8 cellular contexts compared by ENCODE assay signal in the genomic region with DNA sequence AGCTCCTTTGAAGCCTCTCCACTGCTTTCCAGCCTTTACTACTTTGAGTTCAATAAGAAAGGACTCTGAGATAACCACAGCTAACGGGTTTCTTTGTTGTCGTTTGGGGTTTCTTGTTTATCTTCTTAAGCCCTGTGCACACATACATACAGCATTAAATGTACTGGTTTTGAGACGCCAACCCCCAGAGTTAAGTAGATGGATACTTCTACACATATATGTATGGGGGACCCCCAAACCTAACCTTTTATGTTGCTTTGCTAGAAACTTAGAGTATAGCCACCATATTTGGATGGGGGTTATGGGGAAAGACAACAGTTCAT. TPM values are rescaled to one million over a fixed set of nuclear protein-coding genes. Genes with fewer than 3 reads are reported as not detected.
DNase-seq lines count a peak whose midpoint lies in the region; ATAC-seq, FAIRE-seq and TF ChIP-seq lines count a peak whose summit lies in the region.

No MANE protein-coding gene starts in this region.

- H3K4me1 ChIP-seq in heart left ventricle (peaks cover 0 to 48% (median 13%) of the 10 kb centered on the region in 12 donors), astrocyte (ENCODE audit: insufficient read depth, low read length) (peaks cover 19% of the 10 kb centered on the region), lung (ENCODE audit: control insufficient read depth in 2 of 2, insufficient read depth in 2 of 2, low read length in 2 of 2) (peaks cover 0 to 6% of the 10 kb centered on the region in 2 donors), uterus (no peaks in the 10 kb centered on the region)

- TF ChIP-seq POLR2A in heart left ventricle (IDR thresholded peaks at IDR 0.05) (no peak), uterus (IDR thresholded peaks at IDR 0.05) (no peak)

- peak overlapping the region; percentile 89 for H2AFZ ChIP-seq in astrocyte (ENCODE audit: low read depth, low read length)

- no peaks in the 10 kb centered on the region for H3K27me3 Mint-ChIP-seq in astrocyte (ENCODE audit: low read depth, unreplicated experiment)

- FAIRE-seq in astrocyte (lab: Jason Lieb, UNC) = no peak

- peaks cover 37% of the 10 kb centered on the region for H3K79me2 ChIP-seq in astrocyte (ENCODE audit: insufficient read depth, low read length)

- H3K36me3 ChIP-seq in heart left ventricle (peaks cover 0 to 24% (median 13%) of the 10 kb centered on the region in 9 donors), astrocyte (ENCODE audit: insufficient read depth, low read length) (peaks cover 7% of the 10 kb centered on the region), lung (ENCODE audit: control insufficient read depth in 2 of 2, insufficient read depth in 2 of 2, low read length in 2 of 2) (no peaks in the 10 kb centered on the region), uterus (no peaks in the 10 kb centered on the region)

- peak overlapping the region; percentile 88 for H3K9ac ChIP-seq in astrocyte (ENCODE audit: low read length)

- no peak for DNase-seq in heart left ventricle
- DNase-seq in Right ventricle myocardium superior = no peak
- DNase-seq in astrocyte (ENCODE audit: low read depth) = no peak
- DNase-seq in lung (ENCODE audit: low spot score) = no peak
- no peak for DNase-seq in uterus
- DNase-seq in NCI-H2029 (lab: John Stamatoyannopoulos, UW) = no peak

- H3K4me3 ChIP-seq in heart left ventricle = peak overlapping the region; percentile 32 to 88 (median 84)
- H3K4me3 ChIP-seq in astrocyte (ENCODE audit: insufficient read depth, low read depth, low read length) = peak overlapping the region; percentile 91
- H3K4me3 ChIP-seq in lung = peak overlapping the region; percentile 77
- peak overlapping the region; percentile 45 to 84 for H3K4me3 ChIP-seq in uterus

- H3K36me3 Mint-ChIP-seq in astrocyte (ENCODE audit: low read depth, unreplicated experiment) = no peaks in the 10 kb centered on the region

- TF ChIP-seq CTCF in heart left ventricle (IDR thresholded peaks at IDR 0.05) (no peak), astrocyte (IDR thresholded peaks at IDR 0.05; ENCODE audit: insufficient read depth, low read depth, low read length) (no peak), lung (IDR thresholded peaks at IDR 0.05; ENCODE audit: control extremely low read depth, extremely low read depth) (no peak), uterus (IDR thresholded peaks at IDR 0.05) (no peak)

- H4K20me1 ChIP-seq in astrocyte (ENCODE audit: insufficient read depth, low read length) = no peaks in the 10 kb centered on the region

- intact Hi-C loops in heart left ventricle (cut with DNase I) = loop anchor here in 9 of 10 donors (2.0 to 10.0 kb wide), 8 partner anchors 42 to 885 kb away; partner anchors contain the start of genes EXOC1 (in 2 of the 9), AASDH (in 1 of the 9) and CLOCK (in 1 of the 9)
- intact Hi-C loops in Right ventricle myocardium superior (cut with DNase I) = loop anchor here (5.0 kb wide), 1 partner anchor 353 kb away; no protein-coding TSS in a partner anchor
- intact Hi-C loops in uterus (cut with DNase I; ENCODE audit: low total_unique reads) = no loop called here

- peaks cover 14% of the 10 kb centered on the region for H3K4me1 Mint-ChIP-seq in astrocyte (ENCODE audit: low read depth, unreplicated experiment)

- H3K9me3 ChIP-seq in heart left ventricle (no peaks in the 10 kb centered on the region), astrocyte (ENCODE audit: insufficient read depth, low read depth, low read length) (no peaks in the 10 kb centered on the region), lung (ENCODE audit: control insufficient read depth in 2 of 2, insufficient read depth in 1 of 2, low read length in 1 of 2) (no peaks in the 10 kb centered on the region), uterus (no peaks in the 10 kb centered on the region)

- H3K4me3 Mint-ChIP-seq in astrocyte (ENCODE audit: unreplicated experiment) = peak overlapping the region; percentile 85

- H3K27ac Mint-ChIP-seq in astrocyte (ENCODE audit: unreplicated experiment) = peak overlapping the region; percentile 92

- WGBS in heart left ventricle, 4 donors = 4 to 7% (median 6%) methylated on average over 3 of the region's 3 CpGs
- 2 to 3% methylated on average over 3 of the region's 3 CpGs for WGBS in lung, 2 donors

- H3K9me3 Mint-ChIP-seq in astrocyte (ENCODE audit: unreplicated experiment) = no peaks in the 10 kb centered on the region

- ATAC-seq in heart left ventricle = no peak
- ATAC-seq in Right ventricle myocardium superior (ENCODE audit: poor library complexity) = no peak
- ATAC-seq in lung (ENCODE audit: insufficient read depth, low FRiP score) = no peak
- ATAC-seq in GM21381 (IDR thresholded peaks at IDR 0.05; ENCODE audit: unreplicated experiment) = no peak
- no peak for ATAC-seq in HG03139 (IDR thresholded peaks at IDR 0.05; ENCODE audit: unreplicated experiment)

- H3K27ac ChIP-seq in heart left ventricle (peak overlapping the region; percentile 83 to 96 (median 92)), astrocyte (ENCODE audit: low read depth, low read length) (peak overlapping the region; percentile 97), lung (ENCODE audit: low read depth in 1 of 2, low read length in 1 of 2) (peak overlapping the region; percentile 96 to 97), uterus (peak overlapping the region; percentile 89)

- peak overlapping the region; percentile 91 for H3K4me2 ChIP-seq in astrocyte (ENCODE audit: low read length)

- H3K27me3 ChIP-seq in heart left ventricle = no peaks in the 10 kb centered on the region
- no peaks in the 10 kb centered on the region for H3K27me3 ChIP-seq in astrocyte (ENCODE audit: insufficient read depth, low read length)
- no peaks in the 10 kb centered on the region for H3K27me3 ChIP-seq in lung (ENCODE audit: control insufficient read depth, insufficient read depth)
- no peaks in the 10 kb centered on the region for H3K27me3 ChIP-seq in uterus

RNA-seq across cellular contexts. Expression of gene CEP135, which starts 0.7 kb away (rescaled TPM):
- total RNA-seq in heart left ventricle (1 to 10 TPM; 2.3 to 6.3 (median 2.5) TPM), Right ventricle myocardium superior (2.8 TPM), astrocyte (5.9 and 8.2 TPM in 2 replicates), lung (10 to 100 TPM in 1 of 2 donors, 1 to 10 TPM in 1; 6.3 to 23.0 TPM), uterus (10 to 100 TPM in 2 of 4 donors, 1 to 10 TPM in 2; 5.3 to 27.1 (median 8.4) TPM)
- polyA plus RNA-seq in heart left ventricle (1 to 10 TPM; 1.4 to 1.6 TPM), lung (1 to 10 TPM; 2.2 to 3.8 TPM)
